In the genomic region with DNA sequence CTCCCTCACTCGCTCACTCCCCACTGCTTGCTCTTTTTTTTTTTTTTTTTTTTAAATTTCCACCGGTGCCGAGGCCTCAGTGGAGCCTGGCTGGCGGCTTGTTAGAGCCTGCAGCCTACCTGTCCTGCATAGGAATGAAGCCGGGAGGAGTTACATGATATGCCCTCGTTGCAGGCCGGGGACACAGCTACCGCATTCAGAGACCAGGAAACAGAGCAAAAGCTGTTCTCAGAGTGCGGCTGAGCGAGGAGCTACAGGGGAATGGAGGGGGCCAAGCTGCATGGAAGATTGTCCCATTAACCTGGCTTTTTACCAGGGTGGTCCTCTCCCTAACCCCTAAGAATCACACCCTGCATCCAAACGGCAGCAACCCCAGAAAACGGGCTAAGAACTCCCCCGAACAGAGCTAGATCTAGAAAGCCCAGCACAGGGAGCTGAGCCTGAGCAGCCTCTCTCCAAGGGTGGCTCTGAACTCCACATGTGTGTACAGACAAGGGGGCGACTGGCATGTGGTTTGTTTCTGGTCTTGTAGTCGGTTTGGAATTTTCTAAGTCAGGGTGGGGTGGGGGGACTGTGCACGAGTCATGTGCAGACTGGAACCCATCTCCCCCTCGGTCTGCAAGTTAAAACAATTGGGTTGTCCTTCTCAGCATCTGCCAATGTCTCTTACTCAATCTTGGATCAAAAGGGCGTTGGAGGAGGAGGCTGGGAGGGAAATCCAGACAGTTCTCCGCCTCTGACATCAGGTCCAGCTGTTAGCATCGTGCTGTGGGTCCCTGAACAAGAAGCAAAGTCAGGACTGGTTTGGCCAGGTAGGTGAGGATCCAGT, we compare ENCODE assay signal across 11 cellular contexts.
DNase-seq lines count a peak whose midpoint lies in the region; ATAC-seq and TF ChIP-seq lines count a peak whose summit lies in the region.
"Had no signal": no experiment of that assay in that cellular context is flagged by ENCODE, and none has a peak within 500 bp of the region (broad histone marks: within the 10 kb centered on the region; RNA-seq: fewer than 3 reads in every experiment).

No MANE protein-coding gene starts in this region.

- peak overlapping the region; percentile 88 for H3K27ac Mint-ChIP-seq in Caco-2 (ENCODE audit: unreplicated experiment)
- H3K27ac Mint-ChIP-seq: activated naive CD8-positive, alpha-beta T cell treated with anti-CD3 and anti-CD28 coated beads, Interleukin-2, amount 50 U/mL, for 24 hours; CD4-positive, CD25-positive, alpha-beta regulatory T cell had no signal

- POLR2A ChIA-PET in Caco-2 (lab: Charles Lee), result no interaction called here

- no TSS peak for BruUV-seq in Caco-2 (replicated peaks; lab: Mats Ljungman, UMichigan)

- H4K91ac ChIP-seq in neuronal stem cell (ENCODE audit: low read depth, low read length, poor library complexity), result no peak overlapping the region

- H3K9me3 Mint-ChIP-seq in Caco-2 (ENCODE audit: unreplicated experiment), result peaks cover 20% of the 10 kb centered on the region
- H3K9me3 Mint-ChIP-seq: activated naive CD8-positive, alpha-beta T cell treated with anti-CD3 and anti-CD28 coated beads, Interleukin-2, amount 50 U/mL, for 24 hours had no signal

- peak; percentile 10 to 91 (median 54) for ATAC-seq in heart left ventricle
- ATAC-seq: activated naive CD8-positive, alpha-beta T cell treated with anti-CD3 and anti-CD28 coated beads, Interleukin-2, amount 50 U/mL, for 24 hours had no signal

- peak; percentile 66 for DNase-seq in Caco-2
- peak in 2 of 5 donors; percentile 45 to 46 for DNase-seq in heart left ventricle
- no peak for DNase-seq in neuronal stem cell (ENCODE audit: low spot score)
- no peak for DNase-seq in NCI-H345 (lab: John Stamatoyannopoulos, UW)
- no peak for DNase-seq in stimulated activated CD4-positive, alpha-beta T cell treated with anti-CD3 and anti-CD28 coated beads, Interleukin-12 subunit alpha, Interleukin-12 subunit beta, amount 100 ng/mL, for 4 hours
- DNase-seq in stimulated activated CD4-positive, alpha-beta T cell treated with anti-CD3 and anti-CD28 coated beads, Interleukin-4, amount 100 ng/mL, for 1 hour, result no peak
- DNase-seq in ascending aorta (ENCODE audit: low spot score in 2 of 2), result no peak
- DNase-seq: activated naive CD8-positive, alpha-beta T cell treated with anti-CD3 and anti-CD28 coated beads, Interleukin-2, amount 50 U/mL, for 24 hours; CD4-positive, CD25-positive, alpha-beta regulatory T cell; NCI-H1048 had no signal

- peaks cover 21% of the 10 kb centered on the region for H3K4me1 ChIP-seq in Caco-2
- H3K4me1 ChIP-seq in heart left ventricle, result no peaks in the 10 kb centered on the region
- H3K4me1 ChIP-seq in neuronal stem cell (ENCODE audit: control insufficient read depth in 2 of 2, insufficient read depth in 1 of 2, low read depth in 1 of 2, low read length in 2 of 2), result peaks cover 0 to 14% of the 10 kb centered on the region in 2 donors
- H3K4me1 ChIP-seq in ascending aorta, result peaks cover 0 to 10% of the 10 kb centered on the region in 2 donors

- no peak overlapping the region for H3K14ac ChIP-seq in neuronal stem cell (ENCODE audit: low read length)

- H3K27me3 ChIP-seq in Caco-2 (replicated peaks; ENCODE audit: control insufficient read depth, insufficient read depth, low read length), result no peaks in the 10 kb centered on the region
- peaks cover 0 to 6% (median 2%) of the 10 kb centered on the region in 9 donors for H3K27me3 ChIP-seq in heart left ventricle
- no peaks in the 10 kb centered on the region for H3K27me3 ChIP-seq in neuronal stem cell (ENCODE audit: control insufficient read depth in 3 of 3, insufficient read depth in 3 of 3, low read depth in 1 of 3, low read length in 3 of 3)
- H3K27me3 ChIP-seq in ascending aorta, result no peaks in the 10 kb centered on the region

- no peak overlapping the region for H2BK15ac ChIP-seq in neuronal stem cell (ENCODE audit: low read length)

- H3K4me3 Mint-ChIP-seq in Caco-2 (ENCODE audit: unreplicated experiment), result no peak overlapping the region
- H3K4me3 Mint-ChIP-seq: activated naive CD8-positive, alpha-beta T cell treated with anti-CD3 and anti-CD28 coated beads, Interleukin-2, amount 50 U/mL, for 24 hours; CD4-positive, CD25-positive, alpha-beta regulatory T cell had no signal

- H2AFZ ChIP-seq in neuronal stem cell (ENCODE audit: low read length), result peak overlapping the region; percentile 38

- peak overlapping the region; percentile 95 for H3K27ac ChIP-seq in VCaP
- no peak overlapping the region for H3K27ac ChIP-seq in heart left ventricle
- no peak overlapping the region for H3K27ac ChIP-seq in neuronal stem cell (replicated peaks; ENCODE audit: low read length)
- peak overlapping the region in 1 of 2 donors; percentile 51 for H3K27ac ChIP-seq in ascending aorta

- no peak for TF ChIP-seq POLR2A in heart left ventricle (IDR thresholded peaks at IDR 0.05)

- H3K4me1 Mint-ChIP-seq in Caco-2 (ENCODE audit: low read depth, unreplicated experiment), result peaks cover 23% of the 10 kb centered on the region
- H3K4me1 Mint-ChIP-seq: activated naive CD8-positive, alpha-beta T cell treated with anti-CD3 and anti-CD28 coated beads, Interleukin-2, amount 50 U/mL, for 24 hours; CD4-positive, CD25-positive, alpha-beta regulatory T cell had no signal

- H3K27me3 Mint-ChIP-seq in Caco-2 (ENCODE audit: insufficient read depth, unreplicated experiment), result no peaks in the 10 kb centered on the region
- H3K27me3 Mint-ChIP-seq: CD4-positive, CD25-positive, alpha-beta regulatory T cell had no signal

- no peak overlapping the region for H2BK12ac ChIP-seq in neuronal stem cell (ENCODE audit: low read length)

- TF ChIP-seq CTCF in Caco-2 (IDR thresholded peaks at IDR 0.05; ENCODE audit: insufficient read depth in 1 of 2, low read depth in 1 of 2, low read length in 1 of 2, severe bottlenecking in 1 of 2, unreplicated experiment in 1 of 2) (no peak), VCaP (conservative IDR thresholded peaks at IDR 0.05) (no peak), heart left ventricle (IDR thresholded peaks at IDR 0.05) (no peak), ascending aorta (IDR thresholded peaks at IDR 0.05) (no peak)

- no peak overlapping the region for H4K8ac ChIP-seq in neuronal stem cell (ENCODE audit: low read depth, low read length)

- no peak overlapping the region for H3K4me2 ChIP-seq in neuronal stem cell (ENCODE audit: insufficient read depth, low read length, poor library complexity, severe bottlenecking)

- CTCF ChIA-PET in Caco-2 (lab: Charles Lee), result interaction anchor here (1.1 kb wide), 1 partner anchor 37 kb away, joined by 3 read pairs; no protein-coding TSS in a partner anchor

- H2BK5ac ChIP-seq in neuronal stem cell (ENCODE audit: low read length), result no peak overlapping the region

- H3K18ac ChIP-seq in neuronal stem cell (ENCODE audit: low read length), result no peak overlapping the region

- H3K9ac ChIP-seq in neuronal stem cell (ENCODE audit: low read depth, low read length, poor library complexity), result no peak overlapping the region

- no peak overlapping the region for H3K4ac ChIP-seq in neuronal stem cell (ENCODE audit: low read length)

- H3K36me3 ChIP-seq in Caco-2 (ENCODE audit: control insufficient read depth, insufficient read depth, low read length) (0 out of 2 replicates have a peak, but pooled peaks cover 2% of the 10 kb centered on the region), heart left ventricle (no peaks in the 10 kb centered on the region), neuronal stem cell (replicated peaks in 1 of 2; ENCODE audit: control insufficient read depth in 2 of 2, insufficient read depth in 2 of 2, low read length in 2 of 2) (no peaks in the 10 kb centered on the region), ascending aorta (no peaks in the 10 kb centered on the region)

- H3K23ac ChIP-seq in neuronal stem cell (ENCODE audit: low read depth, low read length, poor library complexity), result no peak overlapping the region

- H3K9me3 ChIP-seq in Caco-2 (no peaks in the 10 kb centered on the region), heart left ventricle (no peaks in the 10 kb centered on the region), neuronal stem cell (replicated peaks in 1 of 2; ENCODE audit: control insufficient read depth in 2 of 2, insufficient read depth in 1 of 2, low read depth in 1 of 2, low read length in 2 of 2) (no peaks in the 10 kb centered on the region), ascending aorta (no peaks in the 10 kb centered on the region)

- H2BK120ac ChIP-seq in neuronal stem cell (ENCODE audit: low read depth, low read length), result no peak overlapping the region

- no peak overlapping the region for H2AK5ac ChIP-seq in neuronal stem cell (ENCODE audit: low read depth, low read length)

- 51 to 59% (median 57%) methylated on average over 18 to 20 of the region's 20 CpGs for WGBS in heart left ventricle, 4 donors
- WGBS in neuronal stem cell (ENCODE audit: extremely low coverage in 2 of 2, insufficient read length in 2 of 2, insufficient replicate concordance in 1 of 2), 2 donors, result 100% methylated on average over 1 of the region's 20 CpGs; no CpG with 5 or more reads in 1 of the 2 donors

- no peaks in the 10 kb centered on the region for H3K79me1 ChIP-seq in neuronal stem cell (ENCODE audit: low read depth, low read length)

- intact Hi-C loops in Caco-2 (cut with micrococcal nuclease; ENCODE audit: unreplicated experiment), result loop anchor here (1.0 kb wide), 1 partner anchor 17 kb away; no protein-coding TSS in a partner anchor
- intact Hi-C loops in heart left ventricle (cut with DNase I), result no loop called here
- intact Hi-C loops in ascending aorta (cut with DNase I), result no loop called here

- H3K36me3 Mint-ChIP-seq in Caco-2 (ENCODE audit: insufficient read depth, unreplicated experiment), result peaks cover 19% of the 10 kb centered on the region
- H3K36me3 Mint-ChIP-seq: CD4-positive, CD25-positive, alpha-beta regulatory T cell had no signal

- H3K4me3 ChIP-seq in Caco-2 (ENCODE audit: low read depth, low read length), result no peak overlapping the region
- no peak overlapping the region for H3K4me3 ChIP-seq in heart left ventricle
- no peak overlapping the region for H3K4me3 ChIP-seq in neuronal stem cell (ENCODE audit: low read length in 2 of 2)
- peak overlapping the region in 1 of 2 donors; percentile 20 for H3K4me3 ChIP-seq in ascending aorta

Comparison
In these comparisons a context has a peak if more than half of its experiments do, and no peak if none do; other contexts are left out.
1. DNase-seq: peak in Caco-2 (2 of 2); none in neuronal stem cell (single experiment), NCI-H345 (single experiment), stimulated activated CD4-positive, alpha-beta T cell treated with anti-CD3 and anti-CD28 coated beads, Interleukin-12 subunit alpha, Interleukin-12 subunit beta, amount 100 ng/mL, for 4 hours (single experiment), stimulated activated CD4-positive, alpha-beta T cell treated with anti-CD3 and anti-CD28 coated beads, Interleukin-4, amount 100 ng/mL, for 1 hour (single experiment) and ascending aorta (0 of 2).